Comparison of ENCODE assay signal across 9 cellular contexts in the genomic region with DNA sequence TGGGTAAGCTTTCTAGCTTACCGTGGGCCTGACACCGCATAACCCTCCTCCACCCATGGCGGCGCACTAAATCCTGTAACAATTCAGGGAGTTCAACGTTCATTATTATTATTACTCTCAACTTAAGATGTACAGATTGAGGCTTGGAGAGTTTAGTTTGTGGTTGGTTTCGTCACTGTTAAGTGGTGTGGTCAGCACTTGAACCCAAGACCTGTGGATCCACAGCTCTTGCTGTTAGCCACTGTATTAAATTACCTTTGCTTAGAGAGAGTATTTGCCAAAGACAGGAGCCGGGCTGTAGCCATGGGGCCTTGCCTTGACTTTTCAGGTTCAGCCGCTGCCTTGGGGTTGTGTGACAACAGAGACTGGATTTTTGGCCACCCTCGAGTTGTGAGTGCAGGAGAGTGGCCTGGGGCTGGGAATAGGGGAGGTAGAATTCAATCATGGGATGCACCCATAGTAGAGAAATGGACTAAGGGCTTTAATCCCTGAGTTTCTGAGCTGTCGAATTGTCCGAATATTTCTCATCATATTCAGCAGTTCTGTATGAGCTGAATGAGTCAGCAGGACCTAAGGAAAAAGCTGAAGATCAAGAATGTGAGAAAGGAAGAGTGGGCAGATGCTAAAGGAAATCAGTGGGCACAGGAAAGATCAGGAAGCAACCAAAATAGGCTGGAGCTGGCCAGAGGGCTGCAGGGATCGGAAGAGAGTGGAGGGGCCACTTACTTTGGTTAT. TPM values are rescaled to one million over a fixed set of nuclear protein-coding genes. Genes with fewer than 3 reads are reported as not detected.
DNase-seq lines count a peak whose midpoint lies in the region; ATAC-seq and TF ChIP-seq lines count a peak whose summit lies in the region.
"Had no signal": no experiment of that assay in that cellular context is flagged by ENCODE, and none has a peak within 500 bp of the region (broad histone marks: within the 10 kb centered on the region; RNA-seq: fewer than 3 reads in every experiment).

No MANE protein-coding gene starts in this region.

- dilution Hi-C loops in mammary epithelial cell (cut with HindIII; ENCODE audit: low sequenced_read_pairs), result no loop called here

- H3K9ac ChIP-seq in HUES48 (ENCODE audit: low read depth, low read length) (no peak overlapping the region; the same call in 1 of the 2 replicates), mammary epithelial cell (ENCODE audit: insufficient read depth, low read length) (no peak overlapping the region)

- no peaks in the 10 kb centered on the region for H4K20me1 ChIP-seq in mammary epithelial cell (ENCODE audit: insufficient read depth, low read length)

- in situ Hi-C loops in mammary epithelial cell (cut with MboI; ENCODE audit: low sequenced_read_pairs in 2 of 2), result no loop called here

- no TSS peak for BruUV-seq in mammary epithelial cell (replicated peaks; lab: Mats Ljungman, UMichigan)

- POLR2A ChIA-PET in AG04450 (lab: Yijun Ruan, JAX), result interaction anchor here (0.5 to 2.9 kb wide), 3 partner anchors 10 to 28 kb away, joined by 3 to 23 read pairs (median 19); no protein-coding TSS in a partner anchor

- TF ChIP-seq CTCF in AG04450 (IDR thresholded peaks at IDR 0.05; ENCODE audit: low read depth, low read length) (no peak), mammary epithelial cell (conservative IDR thresholded peaks at IDR 0.05 in 1 of 2, IDR thresholded peaks at IDR 0.05 in 1 of 2; ENCODE audit: extremely low read depth in 1 of 2, insufficient read depth in 1 of 2, low read depth in 1 of 2, low read length in 2 of 2) (no peak)

- DNase-seq in AG04450 (ENCODE audit: low read depth, low spot score) (peak; percentile 67), mammary epithelial cell (peak; percentile 78), lung microvascular endothelial cell (ENCODE audit: low read depth in 2 of 2) (peak; percentile 28 to 81), hypothalamus (lab: John Stamatoyannopoulos, UW) (no peak), DMS79 (lab: John Stamatoyannopoulos, UW) (no peak), NCI-H82 treated with DMSO at 0.1 percent for 48 hours (lab: John Stamatoyannopoulos, UW; ENCODE audit: unreplicated experiment) (no peak)
- DNase-seq: DMS 273 treated with DMSO at 0.1 percent for 48 hours had no signal

- peak overlapping the region; percentile 57 for H3K4me2 ChIP-seq in mammary epithelial cell (ENCODE audit: insufficient read depth, low read depth, low read length)

- ATAC-seq in GM21360 (IDR thresholded peaks at IDR 0.05; ENCODE audit: unreplicated experiment), result no peak

- H2AFZ ChIP-seq in mammary epithelial cell (ENCODE audit: low read depth, low read length), result no peak overlapping the region

- H3K4me3 ChIP-seq in AG04450 (ENCODE audit: low read depth, low read length), result no peak overlapping the region
- no peak overlapping the region for H3K4me3 ChIP-seq in HUES48 (ENCODE audit: low read depth, low read length)
- no peak overlapping the region for H3K4me3 ChIP-seq in mammary epithelial cell (replicated peaks in 1 of 3; ENCODE audit: insufficient read depth in 1 of 3, low read depth in 2 of 3, low read length in 3 of 3)

- CTCF ChIA-PET in AG04450 (lab: Charles Lee), result interaction anchor here (3.2 to 4.6 kb wide), 2 partner anchors 12 to 16 kb away, joined by 24 to 38 read pairs; no protein-coding TSS in a partner anchor
- CTCF ChIA-PET in mammary epithelial cell (lab: Charles Lee; ENCODE audit: low non-redundant PET), result interaction anchor here (0.6 kb wide), 1 partner anchor 15 kb away, joined by 22 read pairs; no protein-coding TSS in a partner anchor

- H3K4me1 ChIP-seq in HUES48 (ENCODE audit: control insufficient read depth, insufficient read depth, low read length) (peaks cover 19% of the 10 kb centered on the region), mammary epithelial cell (ENCODE audit: insufficient read depth, low read length) (peaks cover 48% of the 10 kb centered on the region)

- H3K27me3 ChIP-seq in AG04450 (ENCODE audit: control insufficient read depth, insufficient read depth, low read length) (no peaks in the 10 kb centered on the region), HUES48 (ENCODE audit: control insufficient read depth, insufficient read depth, low read length) (no peaks in the 10 kb centered on the region), mammary epithelial cell (ENCODE audit: insufficient read depth, low read length) (no peaks in the 10 kb centered on the region)

- H3K36me3 ChIP-seq in HUES48 (ENCODE audit: control insufficient read depth, insufficient read depth, low read length) (peaks cover 3% of the 10 kb centered on the region; the same call in 1 of the 2 replicates), mammary epithelial cell (ENCODE audit: insufficient read depth, low read length) (no peaks in the 10 kb centered on the region)

- intact Hi-C loops in mammary epithelial cell (cut with micrococcal nuclease), result no loop called here

- H3K9me3 ChIP-seq in AG04450 (ENCODE audit: control insufficient read depth, insufficient read depth, low read length) (no peaks in the 10 kb centered on the region; the same call in 1 of the 2 replicates), HUES48 (ENCODE audit: control insufficient read depth, insufficient read depth, low read length) (no peaks in the 10 kb centered on the region), mammary epithelial cell (replicated peaks; ENCODE audit: insufficient read depth, low read length) (no peaks in the 10 kb centered on the region)

- H3K79me2 ChIP-seq in mammary epithelial cell (ENCODE audit: insufficient read depth, low read length), result peaks cover 74% of the 10 kb centered on the region

- 61% methylated on average over 12 of the region's 12 CpGs for WGBS in mammary epithelial cell (ENCODE audit: low coverage, missing lambda C conversion rate)

- H3K27ac ChIP-seq in AG04450 (ENCODE audit: low read depth, low read length) (peak overlapping the region; percentile 98), HUES48 (ENCODE audit: low read depth, low read length) (peak overlapping the region; percentile 66), mammary epithelial cell (ENCODE audit: insufficient read depth, low read depth, low read length) (peak overlapping the region; percentile 66)

RNA-seq across cellular contexts. Expression of gene SACM1L, which starts 44.6 kb away (rescaled TPM):
- polyA plus RNA-seq in AG04450 (2011; rRNA removed), result 26.4 and 35.5 TPM in 2 replicates
- polyA minus RNA-seq in AG04450 (2011; rRNA and poly(A)+ RNA removed), result 33.8 and 48.1 TPM in 2 replicates
- 10 to 100 TPM; 27.8 to 39.3 TPM for total RNA-seq in mammary epithelial cell
- polyA plus RNA-seq in mammary epithelial cell, result 11.5 TPM
- 50.4 TPM for polyA minus RNA-seq in mammary epithelial cell
- total RNA-seq in lung microvascular endothelial cell, result 18.1 and 35.7 TPM in 2 replicates

RNA-seq across cellular contexts. Expression of gene LIMD1, which starts 50.1 kb away (rescaled TPM):
- polyA plus RNA-seq in AG04450 (2011; rRNA removed) (20.7 and 24.3 TPM in 2 replicates), mammary epithelial cell (8.1 TPM)
- 62.8 and 81.7 TPM in 2 replicates for polyA minus RNA-seq in AG04450 (2011; rRNA and poly(A)+ RNA removed)
- total RNA-seq in mammary epithelial cell (10 to 100 TPM; 15.7 to 21.7 TPM), lung microvascular endothelial cell (12.0 and 15.1 TPM in 2 replicates)
- 86.4 TPM for polyA minus RNA-seq in mammary epithelial cell

Comparison
In these comparisons a context has a peak if more than half of its experiments do, and no peak if none do; other contexts are left out.
1. DNase-seq: peak in AG04450 (single experiment), mammary epithelial cell (single experiment) and lung microvascular endothelial cell (2 of 2); none in hypothalamus (0 of 51), DMS79 (single experiment) and NCI-H82 treated with DMSO at 0.1 percent for 48 hours (single experiment).
2. Peak in every context shown above with its lines, with median percentiles within 50 percentile points of each other: H3K27ac ChIP-seq.